Comparison of ENCODE assay signal across 1 cellular context in genomic region chr10:101000602-101000991, GRCh38.
A peak's percentile ranks its signal among the peaks of the same experiment; 100 is the strongest.
TF ChIP-seq lines count a peak whose summit lies in the region.

No MANE protein-coding gene starts in this region.

TF ChIP-seq in HepG2, 621 proteins besides CTCF, POLR2A, EP300 and RAD21 (continues in another document):
- no peak for TF ChIP-seq ZNF512B (CRISPR knock-in tag; IDR thresholded peaks at IDR 0.05; ENCODE audit: borderline replicate concordance)
- no peak for TF ChIP-seq MTA3 (CRISPR knock-in tag; IDR thresholded peaks at IDR 0.05)
- no peak for TF ChIP-seq BHLHE40 (IDR thresholded peaks at IDR 0.05; ENCODE audit: low read length)
- no peak for TF ChIP-seq HCFC1 (IDR thresholded peaks at IDR 0.05; ENCODE audit: low read depth, low read length)
- 0 out of 2 replicates have a peak, but pooled peaks have one; percentile 9 for TF ChIP-seq ZNF761 (CRISPR knock-in tag; conservative IDR thresholded peaks at IDR 0.05)
- TF ChIP-seq ZNF572 (CRISPR knock-in tag; IDR thresholded peaks at IDR 0.05) = no peak
- no peak for TF ChIP-seq HINFP (CRISPR knock-in tag; IDR thresholded peaks at IDR 0.05; ENCODE audit: low read depth)
- no peak for TF ChIP-seq ZNF670 (CRISPR knock-in tag; IDR thresholded peaks at IDR 0.05; ENCODE audit: borderline replicate concordance)
- no peak for TF ChIP-seq NR3C1 (CRISPR knock-in tag; IDR thresholded peaks at IDR 0.05)
- TF ChIP-seq ATM (IDR thresholded peaks at IDR 0.05; ENCODE audit: borderline replicate concordance) = no peak
- no peak for TF ChIP-seq RELA (CRISPR knock-in tag; IDR thresholded peaks at IDR 0.05)
- TF ChIP-seq ZSCAN12 (CRISPR knock-in tag; IDR thresholded peaks at IDR 0.05) = no peak
- no peak; the same call in 1 of the 2 replicates for TF ChIP-seq ZFP91 (CRISPR knock-in tag; IDR thresholded peaks at IDR 0.05; ENCODE audit: borderline replicate concordance)
- TF ChIP-seq RARG (CRISPR knock-in tag; IDR thresholded peaks at IDR 0.05; ENCODE audit: low read depth) = no peak
- no peak for TF ChIP-seq RXRA (CRISPR knock-in tag; IDR thresholded peaks at IDR 0.05)
- TF ChIP-seq ZNF280B (CRISPR knock-in tag; IDR thresholded peaks at IDR 0.05; ENCODE audit: borderline replicate concordance) = no peak
- no peak for TF ChIP-seq GFI1 (CRISPR knock-in tag; IDR thresholded peaks at IDR 0.05; ENCODE audit: borderline replicate concordance)
- no peak for TF ChIP-seq ZNF275 (CRISPR knock-in tag; IDR thresholded peaks at IDR 0.05; ENCODE audit: borderline replicate concordance)
- 0 out of 2 replicates have a peak, but pooled peaks have one; percentile 3 for TF ChIP-seq ZFX (CRISPR knock-in tag; IDR thresholded peaks at IDR 0.05; ENCODE audit: low read depth)
- no peak for TF ChIP-seq PBX2 (CRISPR knock-in tag; IDR thresholded peaks at IDR 0.05)
- TF ChIP-seq DDIT3 (CRISPR knock-in tag; IDR thresholded peaks at IDR 0.05) = no peak
- no peak for TF ChIP-seq UBTF (CRISPR knock-in tag; IDR thresholded peaks at IDR 0.05)
- no peak for TF ChIP-seq GTF2F1 (IDR thresholded peaks at IDR 0.05; ENCODE audit: low read length)
- TF ChIP-seq AFF4 (CRISPR knock-in tag; IDR thresholded peaks at IDR 0.05) = no peak
- TF ChIP-seq CSRNP1 (CRISPR knock-in tag; IDR thresholded peaks at IDR 0.05) = 0 out of 2 replicates have a peak, but pooled peaks have one; percentile 24
- TF ChIP-seq TAF15 (IDR thresholded peaks at IDR 0.05; ENCODE audit: low read depth, low read length, poor library complexity, severe bottlenecking) = no peak
- no peak for TF ChIP-seq ZNF687 (CRISPR knock-in tag; IDR thresholded peaks at IDR 0.05)
- TF ChIP-seq ZNF326 (CRISPR knock-in tag; IDR thresholded peaks at IDR 0.05; ENCODE audit: borderline replicate concordance) = no peak
- no peak for TF ChIP-seq ZNF124 (CRISPR knock-in tag; IDR thresholded peaks at IDR 0.05)
- TF ChIP-seq NONO (IDR thresholded peaks at IDR 0.05) = no peak
- TF ChIP-seq NONO (CRISPR knock-in tag; conservative IDR thresholded peaks at IDR 0.05) = 0 out of 2 replicates have a peak, but pooled peaks have one; percentile 41
